10 cellular contexts compared by ENCODE assay signal in genomic region chr12:14910090-14910915, GRCh38. TPM values are rescaled to one million over a fixed set of nuclear protein-coding genes. Genes with fewer than 3 reads are reported as not detected.
DNase-seq lines count a peak whose midpoint lies in the region; ATAC-seq and TF ChIP-seq lines count a peak whose summit lies in the region.
"Had no signal": no experiment of that assay in that cellular context is flagged by ENCODE, and none has a peak within 500 bp of the region (broad histone marks: within the 10 kb centered on the region; RNA-seq: fewer than 3 reads in every experiment).

No MANE protein-coding gene starts in this region.

- H4K8ac ChIP-seq in neuronal stem cell (ENCODE audit: low read depth, low read length), result no peak overlapping the region

- H3K9me3 Mint-ChIP-seq in MCF 10A (ENCODE audit: unreplicated experiment) (no peaks in the 10 kb centered on the region), endothelial cell (ENCODE audit: unreplicated experiment) (no peaks in the 10 kb centered on the region)
- peaks cover 0 to 5% of the 10 kb centered on the region in 2 donors for H3K9me3 Mint-ChIP-seq in stimulated activated naive B cell treated with anti-CD40 and anti-IgM and Interleukin-4, amounts not matched to agents 10 μg/mL and 1 μg/mL and 100 μg/mL, for 72 hours

- H3K36me3 ChIP-seq in neuronal stem cell (replicated peaks in 1 of 2; ENCODE audit: control insufficient read depth in 2 of 2, insufficient read depth in 2 of 2, low read length in 2 of 2) (no peaks in the 10 kb centered on the region), mucosa of descending colon (ENCODE audit: low read depth) (no peaks in the 10 kb centered on the region)

- H3K27me3 ChIP-seq in neuronal stem cell (ENCODE audit: control insufficient read depth in 3 of 3, insufficient read depth in 3 of 3, low read depth in 1 of 3, low read length in 3 of 3), result no peaks in the 10 kb centered on the region

- H3K27me3 Mint-ChIP-seq in MCF 10A (ENCODE audit: insufficient read depth, unreplicated experiment) (no peaks in the 10 kb centered on the region), endothelial cell (ENCODE audit: unreplicated experiment) (peaks cover 4% of the 10 kb centered on the region)
- no peaks in the 10 kb centered on the region for H3K27me3 Mint-ChIP-seq in stimulated activated naive B cell treated with anti-CD40 and anti-IgM and Interleukin-4, amounts not matched to agents 10 μg/mL and 1 μg/mL and 100 μg/mL, for 72 hours

- POLR2A ChIA-PET in MCF 10A (lab: Yijun Ruan, JAX), result interaction anchor here (1.1 kb wide), 1 partner anchor 107 kb away, joined by 3 read pairs; the partner anchor contains the start of genes C12orf60 and WBP11

- no peak for ATAC-seq in GM18517 (IDR thresholded peaks at IDR 0.05; ENCODE audit: unreplicated experiment)
- no peak for ATAC-seq in mucosa of descending colon
- ATAC-seq in stimulated activated naive B cell treated with anti-CD40 and anti-IgM and Interleukin-4, amounts not matched to agents 10 μg/mL and 1 μg/mL and 100 μg/mL, for 72 hours (replicated peaks), result no peak

- no peak overlapping the region for H2BK15ac ChIP-seq in neuronal stem cell (ENCODE audit: low read length)

- no peak overlapping the region for H2BK120ac ChIP-seq in neuronal stem cell (ENCODE audit: low read depth, low read length)

- peak overlapping the region; percentile 60 for H2AFZ ChIP-seq in neuronal stem cell (ENCODE audit: low read length)

- no peak overlapping the region for H4K91ac ChIP-seq in neuronal stem cell (ENCODE audit: low read depth, low read length, poor library complexity)

- no peak overlapping the region for H2AK5ac ChIP-seq in neuronal stem cell (ENCODE audit: low read depth, low read length)

- TF ChIP-seq CTCF in MCF 10A (IDR thresholded peaks at IDR 0.05; ENCODE audit: unreplicated experiment), result no peak
- no peak for TF ChIP-seq CTCF in endothelial cell (IDR thresholded peaks at IDR 0.05; ENCODE audit: unreplicated experiment)
- TF ChIP-seq CTCF in mucosa of descending colon (IDR thresholded peaks at IDR 0.05), result no peak

- no peak overlapping the region for H2BK12ac ChIP-seq in neuronal stem cell (ENCODE audit: low read length)

- H3K4me3 Mint-ChIP-seq in MCF 10A (ENCODE audit: unreplicated experiment) (peak overlapping the region; percentile 15), endothelial cell (ENCODE audit: unreplicated experiment) (no peak overlapping the region)
- no peak overlapping the region for H3K4me3 Mint-ChIP-seq in stimulated activated naive B cell treated with anti-CD40 and anti-IgM and Interleukin-4, amounts not matched to agents 10 μg/mL and 1 μg/mL and 100 μg/mL, for 72 hours

- H3K4me1 Mint-ChIP-seq in MCF 10A (ENCODE audit: insufficient read depth, unreplicated experiment) (peaks cover 29% of the 10 kb centered on the region), endothelial cell (ENCODE audit: unreplicated experiment) (peaks cover 8% of the 10 kb centered on the region)
- H3K4me1 Mint-ChIP-seq in stimulated activated naive B cell treated with anti-CD40 and anti-IgM and Interleukin-4, amounts not matched to agents 10 μg/mL and 1 μg/mL and 100 μg/mL, for 72 hours, result peaks cover 5 to 9% of the 10 kb centered on the region in 2 donors

- no peak overlapping the region for H2BK5ac ChIP-seq in neuronal stem cell (ENCODE audit: low read length)

- H3K14ac ChIP-seq in neuronal stem cell (ENCODE audit: low read length), result no peak overlapping the region

- CTCF ChIA-PET in MCF 10A (lab: Yijun Ruan, JAX), result interaction anchor here (0.7 to 0.8 kb wide), 2 partner anchors 22 to 699 kb away, joined by 3 to 4 read pairs; no protein-coding TSS in a partner anchor

- H3K27ac ChIP-seq in neuronal stem cell (replicated peaks; ENCODE audit: low read length), result no peak overlapping the region
- H3K27ac ChIP-seq: VCaP had no signal

- WGBS in neuronal stem cell (ENCODE audit: extremely low coverage in 2 of 2, insufficient read length in 2 of 2, insufficient replicate concordance in 1 of 2), 2 donors, result no CpG with 5 or more reads among the region's 5 CpGs

- H3K4me3 ChIP-seq in neuronal stem cell (ENCODE audit: low read length in 2 of 2) (no peak overlapping the region), mucosa of descending colon (no peak overlapping the region)

- no peak overlapping the region for H3K4ac ChIP-seq in neuronal stem cell (ENCODE audit: low read length)

- H3K23ac ChIP-seq in neuronal stem cell (ENCODE audit: low read depth, low read length, poor library complexity), result no peak overlapping the region

- no peak overlapping the region for H3K4me2 ChIP-seq in neuronal stem cell (ENCODE audit: insufficient read depth, low read length, poor library complexity, severe bottlenecking)

- intact Hi-C loops in MCF 10A (cut with micrococcal nuclease), result no loop called here
- intact Hi-C loops in mucosa of descending colon (cut with DNase I, micrococcal nuclease), result no loop called here

- H3K36me3 Mint-ChIP-seq in MCF 10A (ENCODE audit: insufficient read depth, unreplicated experiment), result no peaks in the 10 kb centered on the region
- no peaks in the 10 kb centered on the region for H3K36me3 Mint-ChIP-seq in endothelial cell (ENCODE audit: low read depth, unreplicated experiment)
- peaks cover 14 to 34% of the 10 kb centered on the region in 2 donors for H3K36me3 Mint-ChIP-seq in stimulated activated naive B cell treated with anti-CD40 and anti-IgM and Interleukin-4, amounts not matched to agents 10 μg/mL and 1 μg/mL and 100 μg/mL, for 72 hours

- no peak overlapping the region for H3K18ac ChIP-seq in neuronal stem cell (ENCODE audit: low read length)

- no peaks in the 10 kb centered on the region for H3K79me1 ChIP-seq in neuronal stem cell (ENCODE audit: low read depth, low read length)

- H3K9me3 ChIP-seq in neuronal stem cell (replicated peaks in 1 of 2; ENCODE audit: control insufficient read depth in 2 of 2, insufficient read depth in 1 of 2, low read depth in 1 of 2, low read length in 2 of 2) (no peaks in the 10 kb centered on the region), mucosa of descending colon (no peaks in the 10 kb centered on the region)

- H3K27ac Mint-ChIP-seq in MCF 10A (ENCODE audit: low read depth, unreplicated experiment) (peak overlapping the region; percentile 76), endothelial cell (ENCODE audit: unreplicated experiment) (no peak overlapping the region)
- no peak overlapping the region for H3K27ac Mint-ChIP-seq in stimulated activated naive B cell treated with anti-CD40 and anti-IgM and Interleukin-4, amounts not matched to agents 10 μg/mL and 1 μg/mL and 100 μg/mL, for 72 hours

- DNase-seq in ELR (ENCODE audit: low read depth) (peak; percentile 52), NCI-H226 (peak; percentile 31), MCF 10A (ENCODE audit: unreplicated experiment) (peak; percentile 67), neuronal stem cell (ENCODE audit: low spot score) (no peak), endothelial cell (ENCODE audit: low spot score) (no peak), mucosa of descending colon (no peak)
- no peak for DNase-seq in stimulated activated naive B cell treated with anti-CD40 and anti-IgM and Interleukin-4, amounts not matched to agents 10 μg/mL and 1 μg/mL and 100 μg/mL, for 72 hours
- DNase-seq: NCI-H1092 treated with DMSO at 0.1 percent for 48 hours had no signal

- BruUV-seq in MCF 10A (replicated peaks; lab: Mats Ljungman, UMichigan), result TSS peak; percentile 67

- H3K9ac ChIP-seq in neuronal stem cell (ENCODE audit: low read depth, low read length, poor library complexity), result no peak overlapping the region

- H3K4me1 ChIP-seq in neuronal stem cell (ENCODE audit: control insufficient read depth in 2 of 2, insufficient read depth in 1 of 2, low read depth in 1 of 2, low read length in 2 of 2) (peaks cover 0 to 4% of the 10 kb centered on the region in 2 donors), mucosa of descending colon (ENCODE audit: low read depth) (peaks cover 4% of the 10 kb centered on the region)

RNA-seq across cellular contexts. Expression of gene MGP, which starts 24.6 kb away (rescaled TPM):
- total RNA-seq in MCF 10A (2022) (1.3 and 4.8 TPM in 2 replicates), endothelial cell (ENCODE audit: unreplicated experiment) (0.26 TPM), mucosa of descending colon (100 to 1,000 TPM in 2 of 3 donors, 10 to 100 TPM in 1; 42.9 to 655 (median 121) TPM)
- not detected for polyA plus RNA-seq in neuronal stem cell (2013, experiment 1 of 2)
- not detected for polyA plus RNA-seq in neuronal stem cell (2013, experiment 2 of 2)

RNA-seq across cellular contexts. Expression of gene ERP27, which starts 28.0 kb away (rescaled TPM):
- total RNA-seq in MCF 10A (2022), result not detected in 2 replicates
- polyA plus RNA-seq in neuronal stem cell (2013, experiment 1 of 2), result 0.01 TPM
- not detected for polyA plus RNA-seq in neuronal stem cell (2013, experiment 2 of 2)
- 0.46 TPM for total RNA-seq in endothelial cell (ENCODE audit: unreplicated experiment)
- total RNA-seq in mucosa of descending colon, result 1 to 10 TPM; 1.4 to 5.6 (median 4.1) TPM

RNA-seq across cellular contexts. Expression of gene ARHGDIB, which starts 51.1 kb away (rescaled TPM):
- 2.3 and 7.7 TPM in 2 replicates for total RNA-seq in MCF 10A (2022)
- polyA plus RNA-seq in neuronal stem cell (2013, experiment 1 of 2), result 1.2 TPM
- polyA plus RNA-seq in neuronal stem cell (2013, experiment 2 of 2), result 1.00 TPM
- total RNA-seq in endothelial cell (ENCODE audit: unreplicated experiment), result 217 TPM
- total RNA-seq in mucosa of descending colon, result 10 to 100 TPM; 26.2 to 78.2 (median 37.8) TPM

Comparison
In these comparisons a context has a peak if more than half of its experiments do, and no peak if none do; other contexts are left out.
1. DNase-seq: peak in ELR (single experiment), NCI-H226 (single experiment) and MCF 10A (single experiment); none in neuronal stem cell (single experiment), endothelial cell (single experiment), mucosa of descending colon (0 of 3) and stimulated activated naive B cell treated with anti-CD40 and anti-IgM and Interleukin-4, amounts not matched to agents 10 μg/mL and 1 μg/mL and 100 μg/mL, for 72 hours (single experiment).